Comparison of ENCODE assay signal across 9 cellular contexts in genomic region chr9:137127301-137128157, GRCh38. TPM values are rescaled to one million over a fixed set of nuclear protein-coding genes. Genes with fewer than 3 reads are reported as not detected.
DNase-seq lines count a peak whose midpoint lies in the region; ATAC-seq and TF ChIP-seq lines count a peak whose summit lies in the region.
"Had no signal": no experiment of that assay in that cellular context is flagged by ENCODE, and none has a peak within 500 bp of the region (broad histone marks: within the 10 kb centered on the region; RNA-seq: fewer than 3 reads in every experiment).

No MANE protein-coding gene starts in this region.

- H3K27ac Mint-ChIP-seq in nephron, result peak overlapping the region; percentile 78 to 91 (median 90)

- H3K4me3 Mint-ChIP-seq in nephron, result peak overlapping the region; percentile 86 to 89 (median 89)

- H3K36me3 ChIP-seq in OCI-LY3 (replicated peaks; ENCODE audit: low read depth, low read length) (peaks cover 3% of the 10 kb centered on the region), mammary epithelial cell (ENCODE audit: insufficient read depth, low read length) (no peaks in the 10 kb centered on the region)

- no peak for DNase-seq in GM12864 (ENCODE audit: low read depth)
- DNase-seq in mammary epithelial cell, result no peak
- DNase-seq in amygdala (lab: John Stamatoyannopoulos, UW), result no peak
- DNase-seq in HPDE6-E6E7 (ENCODE audit: extremely low spot score), result no peak
- no peak for DNase-seq in A172 (ENCODE audit: low spot score)

- TF ChIP-seq CTCF in GM12864 (IDR thresholded peaks at IDR 0.05; ENCODE audit: low read depth, low read length, missing control alignments), result no peak
- TF ChIP-seq CTCF in OCI-LY3 (IDR thresholded peaks at IDR 0.05; ENCODE audit: low read depth, low read length), result no peak
- no peak for TF ChIP-seq CTCF in mammary epithelial cell (conservative IDR thresholded peaks at IDR 0.05 in 1 of 2, IDR thresholded peaks at IDR 0.05 in 1 of 2; ENCODE audit: extremely low read depth in 1 of 2, insufficient read depth in 1 of 2, low read depth in 1 of 2, low read length in 2 of 2)
- TF ChIP-seq CTCF in nephron (IDR thresholded peaks at IDR 0.05; ENCODE audit: unreplicated experiment in 3 of 3), result no peak

- dilution Hi-C loops in mammary epithelial cell (cut with HindIII; ENCODE audit: low sequenced_read_pairs), result no loop called here

- H3K36me3 Mint-ChIP-seq in nephron (ENCODE audit: low read depth), result no peaks in the 10 kb centered on the region

- H3K79me2 ChIP-seq in OCI-LY3 (ENCODE audit: low read length) (peaks cover 51% of the 10 kb centered on the region), mammary epithelial cell (ENCODE audit: insufficient read depth, low read length) (peaks cover 43% of the 10 kb centered on the region)

- H3K9ac ChIP-seq in OCI-LY3 (ENCODE audit: low read length) (peak overlapping the region; percentile 88), mammary epithelial cell (ENCODE audit: insufficient read depth, low read length) (no peak overlapping the region)

- 88% methylated on average over 19 of the region's 24 CpGs for WGBS in mammary epithelial cell (ENCODE audit: low coverage, missing lambda C conversion rate)

- in situ Hi-C loops in mammary epithelial cell (cut with MboI; ENCODE audit: low sequenced_read_pairs in 2 of 2), result loop anchor here (10.0 kb wide), 2 partner anchors 97 to 107 kb away; partner anchors contain the start of genes CYSRT1 (in 1 of the 2), RNF208 (in 1 of the 2), RNF224 (in 1 of the 2) and SLC34A3 (in 1 of the 2)

- BruUV-seq in mammary epithelial cell (replicated peaks; lab: Mats Ljungman, UMichigan), result no TSS peak

- intact Hi-C loops in mammary epithelial cell (cut with micrococcal nuclease), result loop anchor here (2.0 kb wide), 1 partner anchor 61 kb away; the partner anchor contains the start of genes ANAPC2 and SSNA1

- H3K27ac ChIP-seq in OCI-LY3 (ENCODE audit: low read length) (peak overlapping the region; percentile 90), mammary epithelial cell (ENCODE audit: insufficient read depth, low read depth, low read length) (no peak overlapping the region)

- H3K4me3 ChIP-seq in GM12864 (ENCODE audit: low read depth, low read length) (peak overlapping the region; percentile 77), OCI-LY3 (ENCODE audit: low read length) (peak overlapping the region; percentile 89), mammary epithelial cell (replicated peaks in 1 of 3; ENCODE audit: insufficient read depth in 1 of 3, low read depth in 2 of 3, low read length in 3 of 3) (no peak overlapping the region)

- H2AFZ ChIP-seq in OCI-LY3 (ENCODE audit: low read depth, low read length) (no peak overlapping the region), mammary epithelial cell (ENCODE audit: low read depth, low read length) (no peak overlapping the region)

- H3K9me3 ChIP-seq in OCI-LY3 (ENCODE audit: insufficient read depth, low read length), result no peaks in the 10 kb centered on the region
- no peaks in the 10 kb centered on the region for H3K9me3 ChIP-seq in mammary epithelial cell (replicated peaks; ENCODE audit: insufficient read depth, low read length)

- peaks cover 23% of the 10 kb centered on the region for H3K4me1 Mint-ChIP-seq in nephron

- H4K20me1 ChIP-seq in OCI-LY3 (ENCODE audit: insufficient read depth, low read length) (no peaks in the 10 kb centered on the region), mammary epithelial cell (ENCODE audit: insufficient read depth, low read length) (no peaks in the 10 kb centered on the region)

- no peaks in the 10 kb centered on the region for H3K9me3 Mint-ChIP-seq in nephron

- H3K4me2 ChIP-seq in OCI-LY3 (ENCODE audit: low read length) (peak overlapping the region; percentile 98), mammary epithelial cell (ENCODE audit: insufficient read depth, low read depth, low read length) (peak overlapping the region; percentile 88)

- H3K4me1 ChIP-seq in OCI-LY3 (ENCODE audit: low read length) (peaks cover 29% of the 10 kb centered on the region), mammary epithelial cell (ENCODE audit: insufficient read depth, low read length) (peaks cover 14% of the 10 kb centered on the region)

- CTCF ChIA-PET in mammary epithelial cell (lab: Charles Lee; ENCODE audit: low non-redundant PET), result interaction anchor here (0.6 kb wide), 1 partner anchor 295 kb away, joined by 5 read pairs; the partner anchor contains the start of gene EXD3

- H3K27me3 ChIP-seq in OCI-LY3 (ENCODE audit: low read depth, low read length), result no peaks in the 10 kb centered on the region
- no peaks in the 10 kb centered on the region for H3K27me3 ChIP-seq in mammary epithelial cell (ENCODE audit: insufficient read depth, low read length)

- no peak for ATAC-seq in HG03520 (IDR thresholded peaks at IDR 0.05; ENCODE audit: unreplicated experiment)

- peaks cover 12% of the 10 kb centered on the region for H3K27me3 Mint-ChIP-seq in nephron (ENCODE audit: low read depth)

RNA-seq across cellular contexts. Expression of gene GRIN1, which starts 11.4 kb away (rescaled TPM):
- under 1 TPM in 1 of 2 donors, not detected in 1; under 0.01 TPM for total RNA-seq in mammary epithelial cell
- polyA plus RNA-seq in mammary epithelial cell, result 0.02 TPM
- not detected for polyA minus RNA-seq in mammary epithelial cell
- not detected in 2 replicates for total RNA-seq in A172 (2014; rRNA removed; shearing (Covaris generic))

RNA-seq across cellular contexts. Expression of gene DPP7, which starts 13.0 kb away (rescaled TPM):
- total RNA-seq in mammary epithelial cell, result 10 to 100 TPM; 52.3 to 80.7 TPM
- 43.7 TPM for polyA plus RNA-seq in mammary epithelial cell
- polyA minus RNA-seq in mammary epithelial cell, result 19.0 TPM
- total RNA-seq in A172 (2014; rRNA removed; shearing (Covaris generic)), result 251 and 263 TPM in 2 replicates

RNA-seq across cellular contexts. Expression of gene MAN1B1, which starts 40.7 kb away (rescaled TPM):
- 10 to 100 TPM; 62.3 to 67.0 TPM for total RNA-seq in mammary epithelial cell
- 48.3 TPM for polyA plus RNA-seq in mammary epithelial cell
- polyA minus RNA-seq in mammary epithelial cell, result 33.1 TPM
- 196 and 197 TPM in 2 replicates for total RNA-seq in A172 (2014; rRNA removed; shearing (Covaris generic))

RNA-seq across cellular contexts. Expression of gene LRRC26, which starts 42.3 kb away (rescaled TPM):
- under 1 TPM in 1 of 2 donors, not detected in 1; 0.17 TPM for total RNA-seq in mammary epithelial cell
- polyA plus RNA-seq in mammary epithelial cell, result not detected
- polyA minus RNA-seq in mammary epithelial cell, result not detected
- total RNA-seq in A172 (2014; rRNA removed; shearing (Covaris generic)), result not detected in 2 replicates
- total RNA-seq: pulmonary artery endothelial cell had no signal

RNA-seq across cellular contexts. Expression of gene TMEM210, which starts 44.3 kb away (rescaled TPM):
- not detected for total RNA-seq in mammary epithelial cell
- not detected for polyA plus RNA-seq in mammary epithelial cell
- polyA minus RNA-seq in mammary epithelial cell, result not detected
- not detected in 2 replicates for total RNA-seq in A172 (2014; rRNA removed; shearing (Covaris generic))
- total RNA-seq: pulmonary artery endothelial cell had no signal

Comparison
In these comparisons a context has a peak if more than half of its experiments do, and no peak if none do; other contexts are left out.
1. H3K4me3 ChIP-seq: peak in GM12864 (single experiment) and OCI-LY3 (single experiment); none in mammary epithelial cell (0 of 3).